ENCODE assay signal across 19 cellular contexts in the genomic region with DNA sequence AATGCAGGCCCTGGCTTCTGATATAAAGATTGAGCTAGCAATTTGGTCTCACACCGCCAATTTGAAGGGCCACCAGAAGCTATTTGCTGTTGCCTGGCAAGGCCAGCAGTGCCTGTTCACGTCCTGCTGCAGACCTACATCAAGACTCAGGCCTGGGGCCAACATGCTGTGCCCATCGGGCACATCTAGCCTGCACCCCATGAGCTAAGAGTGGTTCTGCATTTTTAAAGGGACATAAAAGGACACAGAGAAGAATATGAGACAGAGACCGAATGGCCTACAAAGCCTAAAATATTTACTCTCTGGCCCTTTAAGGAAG.
DNase-seq lines count a peak whose midpoint lies in the region; ATAC-seq, FAIRE-seq and TF ChIP-seq lines count a peak whose summit lies in the region.
"Had no signal": no experiment of that assay in that cellular context is flagged by ENCODE, and none has a peak within 500 bp of the region (broad histone marks: within the 10 kb centered on the region; RNA-seq: fewer than 3 reads in every experiment).

No MANE protein-coding gene starts in this region.

- H3K27me3 Mint-ChIP-seq in osteocyte (ENCODE audit: unreplicated experiment): no peaks in the 10 kb centered on the region

- no peak for ATAC-seq in GM18498 (IDR thresholded peaks at IDR 0.05; ENCODE audit: unreplicated experiment)
- ATAC-seq: CD8-positive, alpha-beta T cell; HCT116 had no signal

- no peak overlapping the region for H3K4me3 ChIP-seq in BLaER1 treated with 17β-estradiol and CSF1 and Interleukin-3, amounts not matched to agents 10 nM and 100 nM
- no peak overlapping the region for H3K4me3 ChIP-seq in OCI-LY1 (ENCODE audit: low read depth, low read length, poor library complexity, severe bottlenecking)
- no peak overlapping the region for H3K4me3 ChIP-seq in keratinocyte (ENCODE audit: control insufficient read depth in 2 of 3, extremely low read depth in 1 of 3, insufficient read depth in 2 of 3, low read depth in 1 of 3, low read length in 3 of 3)
- no peak overlapping the region for H3K4me3 ChIP-seq in transverse colon
- H3K4me3 ChIP-seq: GM23248 had no signal

- H3K79me2 ChIP-seq in OCI-LY1 (ENCODE audit: insufficient read depth, low read length): no peaks in the 10 kb centered on the region
- H3K79me2 ChIP-seq in keratinocyte (ENCODE audit: control insufficient read depth, insufficient read depth, low read length): no peaks in the 10 kb centered on the region

- no peaks in the 10 kb centered on the region for H3K27me3 ChIP-seq in BLaER1 treated with 17β-estradiol and CSF1 and Interleukin-3, amounts not matched to agents 10 nM and 100 nM
- no peaks in the 10 kb centered on the region for H3K27me3 ChIP-seq in OCI-LY1 (ENCODE audit: insufficient read depth, low read length)
- H3K27me3 ChIP-seq in keratinocyte (ENCODE audit: control insufficient read depth, extremely low read depth, insufficient read depth, low read length): no peaks in the 10 kb centered on the region
- no peaks in the 10 kb centered on the region for H3K27me3 ChIP-seq in transverse colon

- peaks cover 5% of the 10 kb centered on the region for H3K36me3 Mint-ChIP-seq in osteocyte (ENCODE audit: unreplicated experiment)

- DNase-seq in keratinocyte (ENCODE audit: low read depth, low spot score) (no peak), osteocyte (ENCODE audit: extremely low spot score, unreplicated experiment) (peak; percentile 69), UCSD-AML1 (lab: John Stamatoyannopoulos, UW; ENCODE audit: unreplicated experiment) (no peak), transverse colon (no peak), D721Med (ENCODE audit: insufficient read length, low spot score) (no peak)
- DNase-seq: ACHN; CD8-positive, alpha-beta T cell; COR-L47; DND-41; GF-D8; GM23248 had no signal

- H3K4me1 ChIP-seq in BLaER1 treated with 17β-estradiol and CSF1 and Interleukin-3, amounts not matched to agents 10 nM and 100 nM: peaks cover 30 to 42% (median 34%) of the 10 kb centered on the region in 10 experiments
- peaks cover 25% of the 10 kb centered on the region for H3K4me1 ChIP-seq in OCI-LY1 (ENCODE audit: insufficient read depth, low read length, severe bottlenecking)
- peaks cover 11% of the 10 kb centered on the region for H3K4me1 ChIP-seq in keratinocyte (ENCODE audit: control insufficient read depth, extremely low read depth, insufficient read depth, low read length)
- H3K4me1 ChIP-seq in transverse colon: no peaks in the 10 kb centered on the region

- H3K36me3 ChIP-seq in BLaER1 treated with 17β-estradiol and CSF1 and Interleukin-3, amounts not matched to agents 10 nM and 100 nM: peaks cover 30 to 60% (median 42%) of the 10 kb centered on the region in 11 experiments
- H3K36me3 ChIP-seq in OCI-LY1 (ENCODE audit: insufficient read depth, low read length): peaks cover 7% of the 10 kb centered on the region; the same call in 1 of the 2 replicates
- H3K36me3 ChIP-seq in keratinocyte (ENCODE audit: control insufficient read depth in 2 of 2, extremely low read depth in 1 of 2, insufficient read depth in 2 of 2, low read length in 2 of 2): peaks cover 0 to 2% of the 10 kb centered on the region in 2 experiments
- H3K36me3 ChIP-seq in transverse colon: no peaks in the 10 kb centered on the region

- TF ChIP-seq EP300 in transverse colon (IDR thresholded peaks at IDR 0.05; ENCODE audit: low read depth): no peak

- no peak for FAIRE-seq in keratinocyte (lab: Jason Lieb, UNC)
- FAIRE-seq in D721Med (lab: Jason Lieb, UNC): no peak
- FAIRE-seq: GM18507, H54 had no signal

- peak overlapping the region in 9 of 11 experiments; percentile 18 to 66 (median 49); a peak in 16 of 22 replicates for H3K4me2 ChIP-seq in BLaER1 treated with 17β-estradiol and CSF1 and Interleukin-3, amounts not matched to agents 10 nM and 100 nM
- H3K4me2 ChIP-seq in OCI-LY1 (ENCODE audit: low read length): peak overlapping the region; percentile 12; the same call in 1 of the 2 replicates
- peak overlapping the region; percentile 25 for H3K4me2 ChIP-seq in keratinocyte (ENCODE audit: control insufficient read depth, extremely low read depth, insufficient read depth, low read depth, low read length)

- in situ Hi-C loops in transverse colon (cut with MboI; ENCODE audit: low pct_ligation_motif_present in 1 of 4, low pct_unique_long_range_greater_than_20kb in 1 of 4, low sequenced_read_pairs in 3 of 4): no loop called here

- WGBS in transverse colon (ENCODE audit: low coverage in 1 of 2), 2 donors: 98% methylated on average over 4 of the region's 4 CpGs; no CpG with 5 or more reads in 1 of the 2 donors

- TF ChIP-seq CTCF in OCI-LY1 (IDR thresholded peaks at IDR 0.05; ENCODE audit: low read length): no peak
- TF ChIP-seq CTCF in keratinocyte (optimal IDR thresholded peaks at IDR 0.05 in 1 of 3, IDR thresholded peaks at IDR 0.05 in 1 of 3, conservative IDR thresholded peaks at IDR 0.05 in 1 of 3; ENCODE audit: extremely low read depth in 1 of 3, insufficient read depth in 2 of 3, low read length in 3 of 3): no peak
- no peak for TF ChIP-seq CTCF in osteocyte (IDR thresholded peaks at IDR 0.05)
- no peak for TF ChIP-seq CTCF in transverse colon (IDR thresholded peaks at IDR 0.05)
- TF ChIP-seq CTCF in D721Med (IDR thresholded peaks at IDR 0.05; ENCODE audit: insufficient read depth, missing control alignments): no peak

- no peak overlapping the region for H3K27ac ChIP-seq in BLaER1 treated with 17β-estradiol and CSF1 and Interleukin-3, amounts not matched to agents 10 nM and 100 nM
- peak overlapping the region; percentile 4 for H3K27ac ChIP-seq in OCI-LY1 (ENCODE audit: low read depth, low read length, poor library complexity, severe bottlenecking)
- no peak overlapping the region for H3K27ac ChIP-seq in keratinocyte (ENCODE audit: control insufficient read depth, insufficient read depth, low read length)
- H3K27ac ChIP-seq in transverse colon: no peak overlapping the region
- H3K27ac ChIP-seq: C4-2B, GM23248, HL-60 had no signal

- no peak overlapping the region for H3K27ac Mint-ChIP-seq in osteocyte (ENCODE audit: unreplicated experiment)
- H3K27ac Mint-ChIP-seq: CD8-positive, alpha-beta T cell had no signal

- no peaks in the 10 kb centered on the region for H3K9me1 ChIP-seq in keratinocyte (ENCODE audit: control insufficient read depth, extremely low read depth, insufficient read depth, low read length)

- H3K9ac ChIP-seq in BLaER1 treated with 17β-estradiol and CSF1 and Interleukin-3, amounts not matched to agents 10 nM and 100 nM: peak overlapping the region in 1 of 11 experiments; percentile 24; a peak in 1 of 22 replicates
- H3K9ac ChIP-seq in OCI-LY1 (ENCODE audit: low read length) (no peak overlapping the region; the same call in 1 of the 2 replicates), keratinocyte (ENCODE audit: control insufficient read depth, extremely low read depth, insufficient read depth, low read length) (no peak overlapping the region)
- H3K9ac ChIP-seq: GM23248 had no signal

- H3F3A ChIP-seq in OCI-LY1 (ENCODE audit: insufficient read depth, low read length): no peaks in the 10 kb centered on the region

- intact Hi-C loops in transverse colon (cut with DNase I; ENCODE audit: low total_unique reads): no loop called here

- H4K20me1 ChIP-seq in BLaER1 treated with 17β-estradiol and CSF1 and Interleukin-3, amounts not matched to agents 10 nM and 100 nM: peaks cover 0 to 63% (median 39%) of the 10 kb centered on the region in 11 experiments; a peak in 14 of 22 replicates
- no peaks in the 10 kb centered on the region for H4K20me1 ChIP-seq in OCI-LY1 (ENCODE audit: insufficient read depth, low read length)
- no peaks in the 10 kb centered on the region for H4K20me1 ChIP-seq in keratinocyte (ENCODE audit: control insufficient read depth, extremely low read depth, insufficient read depth, low read length)

- no peak for TF ChIP-seq POLR2A in transverse colon (IDR thresholded peaks at IDR 0.05)

- peaks cover 7% of the 10 kb centered on the region for H3K9me3 Mint-ChIP-seq in osteocyte (ENCODE audit: unreplicated experiment)
- H3K9me3 Mint-ChIP-seq: CD8-positive, alpha-beta T cell had no signal

- dilution Hi-C loops in keratinocyte (cut with MboI; ENCODE audit: extremely low pct_ligation_motif_present, low sequenced_read_pairs): no loop called here

- no peak overlapping the region for H2AFZ ChIP-seq in OCI-LY1 (ENCODE audit: low read length)
- no peak overlapping the region for H2AFZ ChIP-seq in keratinocyte (ENCODE audit: control insufficient read depth, low read length)
- H2AFZ ChIP-seq: GM23248 had no signal

- no peak overlapping the region for H3K4me3 Mint-ChIP-seq in osteocyte (ENCODE audit: unreplicated experiment)
- H3K4me3 Mint-ChIP-seq: CD8-positive, alpha-beta T cell had no signal

- H3K4me1 Mint-ChIP-seq in osteocyte (ENCODE audit: unreplicated experiment): no peaks in the 10 kb centered on the region

- H3K9me2 ChIP-seq in OCI-LY1 (ENCODE audit: low read depth, low read length): no peaks in the 10 kb centered on the region

- H3K9me3 ChIP-seq in BLaER1 treated with 17β-estradiol and CSF1 and Interleukin-3, amounts not matched to agents 10 nM and 100 nM (replicated peaks in 1 of 11): peaks cover 27 to 38% (median 31%) of the 10 kb centered on the region in 11 experiments
- H3K9me3 ChIP-seq in OCI-LY1 (ENCODE audit: low read length) (no peaks in the 10 kb centered on the region; the same call in 1 of the 2 replicates), keratinocyte (ENCODE audit: control insufficient read depth, low read depth, low read length) (peaks cover 3% of the 10 kb centered on the region), transverse colon (no peaks in the 10 kb centered on the region)
